8 cellular contexts compared by ENCODE assay signal in genomic region chr10:27446091-27446918, GRCh38. TPM values are rescaled to one million over a fixed set of nuclear protein-coding genes. Genes with fewer than 3 reads are reported as not detected.
A peak's percentile ranks its signal among the peaks of the same experiment; 100 is the strongest.
DNase-seq lines count a peak whose midpoint lies in the region; ATAC-seq, FAIRE-seq and TF ChIP-seq lines count a peak whose summit lies in the region.

No MANE protein-coding gene starts in this region.

- H3K4me3 Mint-ChIP-seq in activated T-cell treated with anti-CD3 and anti-CD28 coated beads, Interleukin-2, amount 50 U/mL, for 24 hours: no peak overlapping the region

- H3K27me3 Mint-ChIP-seq in activated T-cell treated with anti-CD3 and anti-CD28 coated beads, Interleukin-2, amount 50 U/mL, for 24 hours: no peaks in the 10 kb centered on the region

- no peaks in the 10 kb centered on the region for H3K9me3 Mint-ChIP-seq in activated T-cell treated with anti-CD3 and anti-CD28 coated beads, Interleukin-2, amount 50 U/mL, for 24 hours

- DNase-seq in AML-193 (lab: John Stamatoyannopoulos, UW) (peak; percentile 68 to 77), H4 (ENCODE audit: low spot score) (peak; percentile 20), RCC 7860 (ENCODE audit: low spot score) (peak; percentile 20), epithelial cell of proximal tubule (ENCODE audit: low read depth) (peak; percentile 19), non-pigmented ciliary epithelial cell (ENCODE audit: low read depth) (peak; percentile 5)
- DNase-seq in stimulated activated CD8-positive, alpha-beta memory T cell treated with anti-CD3 and anti-CD28 coated beads, Interleukin-4, amount 100 ng/mL, for 48 hours: no peak
- no peak for DNase-seq in activated T-cell treated with anti-CD3 and anti-CD28 coated beads, Interleukin-2, amount 50 U/mL, for 24 hours

- H3K36me3 Mint-ChIP-seq in activated T-cell treated with anti-CD3 and anti-CD28 coated beads, Interleukin-2, amount 50 U/mL, for 24 hours (ENCODE audit: low read depth): no peaks in the 10 kb centered on the region

- FAIRE-seq in RCC 7860 (lab: Jason Lieb, UNC): peak; percentile 61

- no peak overlapping the region for H3K27ac Mint-ChIP-seq in activated T-cell treated with anti-CD3 and anti-CD28 coated beads, Interleukin-2, amount 50 U/mL, for 24 hours

- H3K4me1 Mint-ChIP-seq in activated T-cell treated with anti-CD3 and anti-CD28 coated beads, Interleukin-2, amount 50 U/mL, for 24 hours (ENCODE audit: low read depth): peaks cover 10% of the 10 kb centered on the region

- H3K4me3 ChIP-seq in epithelial cell of proximal tubule (ENCODE audit: low read depth, low read length): no peak overlapping the region

- TF ChIP-seq CTCF in epithelial cell of proximal tubule (conservative IDR thresholded peaks at IDR 0.05; ENCODE audit: low read depth, low read length): peak; percentile 51

- ATAC-seq in HG02763 (IDR thresholded peaks at IDR 0.05; ENCODE audit: unreplicated experiment): no peak

RNA-seq across cellular contexts. Expression of gene RAB18, which starts 57.8 kb away (rescaled TPM):
- 26.1 and 30.4 TPM in 2 replicates for total RNA-seq in H4 (2014; rRNA removed; shearing (Covaris generic))
- total RNA-seq in epithelial cell of proximal tubule: 29.3 and 30.3 TPM in 2 replicates

Comparison
In these comparisons a context has a peak if more than half of its experiments do, and no peak if none do; other contexts are left out.
1. DNase-seq: peak in AML-193 (2 of 2), H4 (single experiment), RCC 7860 (single experiment), epithelial cell of proximal tubule (single experiment) and non-pigmented ciliary epithelial cell (single experiment); none in stimulated activated CD8-positive, alpha-beta memory T cell treated with anti-CD3 and anti-CD28 coated beads, Interleukin-4, amount 100 ng/mL, for 48 hours (single experiment) and activated T-cell treated with anti-CD3 and anti-CD28 coated beads, Interleukin-2, amount 50 U/mL, for 24 hours (single experiment).